17 cellular contexts compared by ENCODE assay signal in genomic region chr19:1755467-1756155, GRCh38. TPM values are rescaled to one million over a fixed set of nuclear protein-coding genes. Genes with fewer than 3 reads are reported as not detected.
A peak's percentile ranks its signal among the peaks of the same experiment; 100 is the strongest.
DNase-seq lines count a peak whose midpoint lies in the region; ATAC-seq and TF ChIP-seq lines count a peak whose summit lies in the region.
"Had no signal": no experiment of that assay in that cellular context is flagged by ENCODE, and none has a peak within 500 bp of the region (broad histone marks: within the 10 kb centered on the region; RNA-seq: fewer than 3 reads in every experiment).

No MANE protein-coding gene starts in this region.

- peaks cover 64% of the 10 kb centered on the region for H3K79me2 ChIP-seq in HCT116 (ENCODE audit: insufficient read depth, low read length)
- no peaks in the 10 kb centered on the region for H3K79me2 ChIP-seq in neural progenitor cell (ENCODE audit: low read depth)
- no peaks in the 10 kb centered on the region for H3K79me2 ChIP-seq in smooth muscle cell (ENCODE audit: low read depth)

- peaks cover 4% of the 10 kb centered on the region; the same call in 1 of the 2 replicates for H4K20me1 ChIP-seq in HCT116 (ENCODE audit: insufficient read depth)
- peaks cover 82% of the 10 kb centered on the region for H4K20me1 ChIP-seq in neural progenitor cell (ENCODE audit: low read depth)
- no peaks in the 10 kb centered on the region for H4K20me1 ChIP-seq in smooth muscle cell (ENCODE audit: low read depth)

- no peak for TF ChIP-seq RAD21 in HCT116 (IDR thresholded peaks at IDR 0.05; ENCODE audit: low read depth)

- WGBS in endodermal cell (ENCODE audit: insufficient coverage in 1 of 2, insufficient read length in 1 of 2), 2 experiments: 2 to 3% methylated on average over 26 to 42 of the region's 43 CpGs
- 10% methylated on average over 32 of the region's 43 CpGs for WGBS in smooth muscle cell (ENCODE audit: low lambda C conversion rate)

- H3K4me3 Mint-ChIP-seq in activated T-cell treated with anti-CD3 and anti-CD28 coated beads, Interleukin-2, amount 50 U/mL, for 4 hours: peak overlapping the region; percentile 37
- H3K4me3 Mint-ChIP-seq in endodermal cell (peak overlapping the region; percentile 36), neural progenitor cell (peak overlapping the region; percentile 61)

- H3K27ac ChIP-seq in HCT116 (ENCODE audit: low read depth, low read length) (peak overlapping the region; percentile 87), endodermal cell (ENCODE audit: low read depth, low read length) (no peak overlapping the region), neural progenitor cell (no peak overlapping the region), smooth muscle cell (ENCODE audit: low read depth) (no peak overlapping the region)
- H3K27ac ChIP-seq: cardiac muscle cell had no signal

- DNase-seq in activated T-cell treated with anti-CD3 and anti-CD28 coated beads, Interleukin-2, amount 50 U/mL, for 4 hours: no peak
- DNase-seq in activated T-cell treated with anti-CD3 and anti-CD28 coated beads for 4 hours: no peak
- no peak for DNase-seq in HCT116 (ENCODE audit: low read depth, low spot score)
- DNase-seq in endodermal cell: no peak
- peak; percentile 56 for DNase-seq in neural progenitor cell (ENCODE audit: low spot score)
- no peak for DNase-seq in smooth muscle cell (lab: John Stamatoyannopoulos, UW; ENCODE audit: unreplicated experiment)
- DNase-seq: effector memory CD8-positive, alpha-beta T cell; left ventricle myocardium superior; NCI-H1417 treated with DMSO at 0.1 percent for 48 hours; NCI-H345 had no signal

- intact Hi-C loops in HCT116 (cut with micrococcal nuclease): no loop called here

- BruUV-seq in HCT116 (replicated peaks; lab: Mats Ljungman, UMichigan): TSS peak; percentile 45

- peaks cover 70% of the 10 kb centered on the region for H3K27me3 Mint-ChIP-seq in activated T-cell treated with anti-CD3 and anti-CD28 coated beads, Interleukin-2, amount 50 U/mL, for 4 hours (ENCODE audit: low read depth)
- H3K27me3 Mint-ChIP-seq in endodermal cell (ENCODE audit: insufficient read depth) (peaks cover 87% of the 10 kb centered on the region), neural progenitor cell (ENCODE audit: insufficient read depth, low read depth) (peaks cover 69% of the 10 kb centered on the region)

- H3K9me3 ChIP-seq in HCT116 (ENCODE audit: control insufficient read depth in 1 of 2, insufficient read depth in 1 of 2, low read depth in 1 of 2, low read length in 2 of 2) (no peaks in the 10 kb centered on the region), endodermal cell (ENCODE audit: control insufficient read depth, low read length) (no peaks in the 10 kb centered on the region), neural progenitor cell (ENCODE audit: low read depth) (no peaks in the 10 kb centered on the region), smooth muscle cell (replicated peaks; ENCODE audit: low read depth) (no peaks in the 10 kb centered on the region)

- RAD21 ChIA-PET in HCT116 (lab: Charles Lee; ENCODE audit: low non-redundant PET in 1 of 2, low total read pairs in 2 of 2, uncharacterized antibody in 2 of 2, unreplicated experiment in 2 of 2): interaction anchor here in 1 of 2 experiments (1.0 kb wide), 1 partner anchor 9 kb away, joined by 3 read pairs; no protein-coding TSS in a partner anchor

- no peaks in the 10 kb centered on the region for H3K27me3 ChIP-seq in HCT116 (ENCODE audit: insufficient read depth, low read length)
- peaks cover 90% of the 10 kb centered on the region for H3K27me3 ChIP-seq in endodermal cell (ENCODE audit: control insufficient read depth, insufficient read depth, low read length, poor library complexity, severe bottlenecking)
- H3K27me3 ChIP-seq in neural progenitor cell: peaks cover 100% of the 10 kb centered on the region
- H3K27me3 ChIP-seq in smooth muscle cell (ENCODE audit: low read depth): peaks cover 89% of the 10 kb centered on the region

- H3K4me3 ChIP-seq in HCT116 (replicated peaks in 1 of 2; ENCODE audit: low read depth in 1 of 2, low read length in 2 of 2) (peak overlapping the region; percentile 62 to 66), endodermal cell (ENCODE audit: low read length) (no peak overlapping the region), neural progenitor cell (peak overlapping the region; percentile 39), smooth muscle cell (no peak overlapping the region)
- H3K4me3 ChIP-seq: cardiac muscle cell had no signal

- no peaks in the 10 kb centered on the region for H3K9me2 ChIP-seq in HCT116 (ENCODE audit: insufficient read depth)

- peaks cover 12 to 45% of the 10 kb centered on the region in 2 experiments for H3K4me1 ChIP-seq in HCT116 (ENCODE audit: control insufficient read depth in 1 of 2, insufficient read depth in 2 of 2, low read length in 2 of 2)
- H3K4me1 ChIP-seq in endodermal cell (ENCODE audit: control insufficient read depth, insufficient read depth, low read length): peaks cover 2% of the 10 kb centered on the region
- peaks cover 13% of the 10 kb centered on the region for H3K4me1 ChIP-seq in neural progenitor cell
- H3K4me1 ChIP-seq in smooth muscle cell (ENCODE audit: low read depth): peaks cover 12% of the 10 kb centered on the region

- H3F3A ChIP-seq in neural progenitor cell (ENCODE audit: low read depth): peaks cover 18% of the 10 kb centered on the region
- H3F3A ChIP-seq in smooth muscle cell (ENCODE audit: low read depth): no peaks in the 10 kb centered on the region

- no peak overlapping the region for H3K27ac Mint-ChIP-seq in endodermal cell
- H3K27ac Mint-ChIP-seq in neural progenitor cell: no peak overlapping the region

- H3K9me3 Mint-ChIP-seq in activated T-cell treated with anti-CD3 and anti-CD28 coated beads, Interleukin-2, amount 50 U/mL, for 4 hours: no peaks in the 10 kb centered on the region
- no peaks in the 10 kb centered on the region for H3K9me3 Mint-ChIP-seq in endodermal cell
- no peaks in the 10 kb centered on the region for H3K9me3 Mint-ChIP-seq in neural progenitor cell
- H3K9me3 Mint-ChIP-seq: activated naive CD4-positive, alpha-beta T cell treated with anti-CD3 and anti-CD28 coated beads, Interleukin-2, amount 50 U/mL, for 72 hours; effector memory CD8-positive, alpha-beta T cell had no signal

- CTCF ChIA-PET in HCT116 (lab: Charles Lee): no interaction called here

- TF ChIP-seq CTCF in HCT116 (IDR thresholded peaks at IDR 0.05 in 2 of 3, conservative IDR thresholded peaks at IDR 0.05 in 1 of 3; ENCODE audit: borderline replicate concordance in 1 of 3, insufficient read depth in 1 of 3, low read depth in 2 of 3, low read length in 2 of 3): no peak
- no peak for TF ChIP-seq CTCF in endodermal cell (conservative IDR thresholded peaks at IDR 0.05)
- no peak for TF ChIP-seq CTCF in neural progenitor cell (IDR thresholded peaks at IDR 0.05)
- TF ChIP-seq CTCF in smooth muscle cell (IDR thresholded peaks at IDR 0.05; ENCODE audit: borderline replicate concordance, insufficient read depth, poor library complexity, severe bottlenecking): no peak

- H3K9ac ChIP-seq in HCT116 (ENCODE audit: low read length): peak overlapping the region; percentile 74
- no peak overlapping the region for H3K9ac ChIP-seq in endodermal cell (ENCODE audit: extremely low read depth, low read length, poor library complexity, severe bottlenecking)
- H3K9ac ChIP-seq in neural progenitor cell: no peak overlapping the region
- no peak overlapping the region for H3K9ac ChIP-seq in smooth muscle cell (ENCODE audit: low read depth)

- TF ChIP-seq POLR2A in HCT116 (IDR thresholded peaks at IDR 0.05; ENCODE audit: borderline replicate concordance, extremely low read depth, insufficient read depth, insufficient read length): no peak

- H3K4me1 Mint-ChIP-seq in activated T-cell treated with anti-CD3 and anti-CD28 coated beads, Interleukin-2, amount 50 U/mL, for 4 hours (ENCODE audit: low read depth): peaks cover 11% of the 10 kb centered on the region
- peaks cover 4% of the 10 kb centered on the region for H3K4me1 Mint-ChIP-seq in endodermal cell
- H3K4me1 Mint-ChIP-seq in neural progenitor cell: peaks cover 6% of the 10 kb centered on the region

- H3K36me3 Mint-ChIP-seq in activated T-cell treated with anti-CD3 and anti-CD28 coated beads, Interleukin-2, amount 50 U/mL, for 4 hours (ENCODE audit: insufficient read depth): no peaks in the 10 kb centered on the region
- H3K36me3 Mint-ChIP-seq in endodermal cell (ENCODE audit: low read depth): no peaks in the 10 kb centered on the region
- no peaks in the 10 kb centered on the region for H3K36me3 Mint-ChIP-seq in neural progenitor cell
- H3K36me3 Mint-ChIP-seq: activated naive CD4-positive, alpha-beta T cell treated with anti-CD3 and anti-CD28 coated beads, Interleukin-2, amount 50 U/mL, for 72 hours had no signal

- H3K4me2 ChIP-seq in HCT116 (ENCODE audit: low read length) (peak overlapping the region; percentile 76), neural progenitor cell (peak overlapping the region; percentile 69), smooth muscle cell (no peak overlapping the region)

- ATAC-seq in activated T-cell treated with anti-CD3 and anti-CD28 coated beads, Interleukin-2, amount 50 U/mL, for 4 hours: no peak
- ATAC-seq in HCT116 (peak; percentile 10; the same call in 1 of the 2 replicates), HG03135 (IDR thresholded peaks at IDR 0.05; ENCODE audit: unreplicated experiment) (no peak), HG02571 (IDR thresholded peaks at IDR 0.05; ENCODE audit: unreplicated experiment) (no peak)
- ATAC-seq: activated naive CD4-positive, alpha-beta T cell treated with anti-CD3 and anti-CD28 coated beads, Interleukin-2, amount 50 U/mL, for 72 hours; effector memory CD8-positive, alpha-beta T cell; left ventricle myocardium superior had no signal

- H3K36me3 ChIP-seq in HCT116 (ENCODE audit: control insufficient read depth in 1 of 2, insufficient read depth in 2 of 2, low read length in 2 of 2) (peaks cover 2 to 6% of the 10 kb centered on the region in 2 experiments; a peak in 1 of 4 replicates), endodermal cell (ENCODE audit: control insufficient read depth, insufficient read depth, low read length) (no peaks in the 10 kb centered on the region), neural progenitor cell (no peaks in the 10 kb centered on the region), smooth muscle cell (ENCODE audit: low read depth) (no peaks in the 10 kb centered on the region)
- H3K36me3 ChIP-seq: cardiac muscle cell had no signal

- POLR2A ChIA-PET in HCT116 (lab: Charles Lee): interaction anchor here (1.2 kb wide), 1 partner anchor 9 kb away, joined by 3 read pairs; no protein-coding TSS in a partner anchor

- H2AFZ ChIP-seq in HCT116 (ENCODE audit: low read depth, low read length, poor library complexity, severe bottlenecking): no peak overlapping the region
- H2AFZ ChIP-seq in neural progenitor cell (replicated peaks): no peak overlapping the region
- no peak overlapping the region for H2AFZ ChIP-seq in smooth muscle cell (ENCODE audit: low read depth)

RNA-seq across cellular contexts. Expression of gene ONECUT3, which starts 2.3 kb away (rescaled TPM):
- total RNA-seq in activated T-cell treated with anti-CD3 and anti-CD28 coated beads, Interleukin-2, amount 50 U/mL, for 4 hours: not detected
- total RNA-seq in HCT116 (2021; ENCODE audit: unreplicated experiment): 22.1 TPM
- polyA plus RNA-seq in HCT116 (2012): 9.0 and 9.6 TPM in 2 replicates
- under 1 TPM in 1 of 2 donors, not detected in 1; 0.04 TPM for total RNA-seq in endodermal cell
- polyA plus RNA-seq in endodermal cell (2013, experiment 1 of 2): 0.32 TPM
- polyA plus RNA-seq in endodermal cell (2013, experiment 2 of 2): 0.29 TPM
- 0.09 TPM in 1 of 2 replicates, not detected in the other for total RNA-seq in neural progenitor cell (ENCODE audit: low replicate concordance)
- total RNA-seq in smooth muscle cell: not detected in 2 replicates
- not detected in 2 replicates for polyA plus RNA-seq in smooth muscle cell
- total RNA-seq: activated CD8-positive, alpha-beta memory T cell treated with anti-CD3 and anti-CD28 coated beads for 36 hours; activated naive CD4-positive, alpha-beta T cell treated with anti-CD3 and anti-CD28 coated beads, Interleukin-2, amount 50 U/mL, for 72 hours; cardiac muscle cell; left ventricle myocardium superior; renal cortical epithelial cell; SK-MEL-5 had no signal
- polyA plus RNA-seq: cardiac muscle cell had no signal

RNA-seq across cellular contexts. Expression of gene ATP8B3, which starts 56.5 kb away (rescaled TPM):
- total RNA-seq in activated T-cell treated with anti-CD3 and anti-CD28 coated beads, Interleukin-2, amount 50 U/mL, for 4 hours: under 1 TPM; 0.37 to 0.66 (median 0.43) TPM
- 17.0 TPM for total RNA-seq in HCT116 (2021; ENCODE audit: unreplicated experiment)
- polyA plus RNA-seq in HCT116 (2012): 15.6 and 16.5 TPM in 2 replicates
- 1 to 10 TPM; 2.3 to 3.4 TPM for total RNA-seq in endodermal cell
- polyA plus RNA-seq in endodermal cell (2013, experiment 1 of 2): 3.7 TPM
- polyA plus RNA-seq in endodermal cell (2013, experiment 2 of 2): 3.3 TPM
- 0.06 and 1.5 TPM in 2 replicates for total RNA-seq in neural progenitor cell (ENCODE audit: low replicate concordance)
- 2.0 and 2.8 TPM in 2 replicates for total RNA-seq in smooth muscle cell
- 3.8 and 3.9 TPM in 2 replicates for polyA plus RNA-seq in smooth muscle cell

Comparison
In these comparisons a context has a peak if more than half of its experiments do, and no peak if none do; other contexts are left out.
1. H3K4me3 ChIP-seq: peak in HCT116 (2 of 2) and neural progenitor cell (single experiment); none in endodermal cell (single experiment) and smooth muscle cell (single experiment).
2. RNA of gene ONECUT3, which starts 2.3 kb away (total RNA-seq): 22.1 TPM in HCT116 (single experiment); 0.09 TPM in neural progenitor cell, 0.04 TPM in endodermal cell, not detected in activated T-cell treated with anti-CD3 and anti-CD28 coated beads, Interleukin-2, amount 50 U/mL, for 4 hours and not detected in smooth muscle cell; every median in the first group is over 10 times any median in the second.
3. Peak in every context shown above with its lines, with median percentiles within 50 percentile points of each other: H3K4me3 Mint-ChIP-seq.